15 cellular contexts compared by ENCODE assay signal in genomic region chr11:84721561-84721961, GRCh38.
DNase-seq lines count a peak whose midpoint lies in the region; ATAC-seq and TF ChIP-seq lines count a peak whose summit lies in the region.
"Had no signal": no experiment of that assay in that cellular context is flagged by ENCODE, and none has a peak within 500 bp of the region (broad histone marks: within the 10 kb centered on the region; RNA-seq: fewer than 3 reads in every experiment).

No MANE protein-coding gene starts in this region.

- POLR2A ChIA-PET in activated CD4-positive, alpha-beta T cell treated with anti-CD3 and anti-CD28 coated beads for 36 hours (lab: Charles Lee), result no interaction called here

- peak overlapping the region; percentile 59 for H3K4me3 Mint-ChIP-seq in activated CD4-positive, alpha-beta T cell treated with anti-CD3 and anti-CD28 coated beads for 36 hours
- no peak overlapping the region for H3K4me3 Mint-ChIP-seq in activated CD4-positive, alpha-beta T cell treated with anti-CD3 and anti-CD28 coated beads, Interleukin-2, amount 10 ng/mL, durations not matched to agents 24 days and 14 days
- H3K4me3 Mint-ChIP-seq: activated CD8-positive, alpha-beta memory T cell treated with anti-CD3 and anti-CD28 coated beads, Interleukin-2, amount 10 ng/mL, durations not matched to agents 7 days and 5 days; CD8-positive, alpha-beta memory T cell had no signal

- peak overlapping the region; percentile 79 for H3K4me3 ChIP-seq in SK-N-MC
- peak overlapping the region; percentile 69 for H3K4me3 ChIP-seq in iPS-18a (ENCODE audit: low read length)
- H3K4me3 ChIP-seq in psoas muscle, result peak overlapping the region; percentile 77

- no peak overlapping the region for H3K27ac Mint-ChIP-seq in activated CD4-positive, alpha-beta T cell treated with anti-CD3 and anti-CD28 coated beads for 36 hours
- no peak overlapping the region for H3K27ac Mint-ChIP-seq in activated CD4-positive, alpha-beta T cell treated with anti-CD3 and anti-CD28 coated beads, Interleukin-2, amount 10 ng/mL, durations not matched to agents 24 days and 14 days
- H3K27ac Mint-ChIP-seq: activated CD8-positive, alpha-beta memory T cell treated with anti-CD3 and anti-CD28 coated beads, Interleukin-2, amount 10 ng/mL, durations not matched to agents 7 days and 5 days; activated naive CD4-positive, alpha-beta T cell treated with anti-CD3 and anti-CD28 coated beads, Interleukin-2, amount 50 U/mL, for 72 hours; CD8-positive, alpha-beta memory T cell had no signal

- peaks cover 3% of the 10 kb centered on the region for H3K27me3 Mint-ChIP-seq in activated CD4-positive, alpha-beta T cell treated with anti-CD3 and anti-CD28 coated beads for 36 hours
- peaks cover 21% of the 10 kb centered on the region for H3K27me3 Mint-ChIP-seq in activated CD4-positive, alpha-beta T cell treated with anti-CD3 and anti-CD28 coated beads, Interleukin-2, amount 10 ng/mL, durations not matched to agents 24 days and 14 days

- no peak for TF ChIP-seq CTCF in psoas muscle (IDR thresholded peaks at IDR 0.05)

- ATAC-seq in activated CD4-positive, alpha-beta T cell treated with anti-CD3 and anti-CD28 coated beads for 36 hours, result no peak
- ATAC-seq in psoas muscle, result no peak
- ATAC-seq in GM21381 (IDR thresholded peaks at IDR 0.05; ENCODE audit: unreplicated experiment), result no peak

- 25 to 28% (median 27%) methylated on average over 1 of the region's 1 CpG for WGBS in psoas muscle, 3 donors

- H3K9ac ChIP-seq in SK-N-MC (ENCODE audit: insufficient read length), result no peak overlapping the region
- H3K9ac ChIP-seq in iPS-18a (ENCODE audit: low read length), result peak overlapping the region; percentile 52

- H3K27me3 ChIP-seq in iPS-18a (ENCODE audit: control insufficient read depth, insufficient read depth, low read length), result peaks cover 27% of the 10 kb centered on the region
- H3K27me3 ChIP-seq in psoas muscle (ENCODE audit: insufficient read depth in 3 of 3, low read length in 2 of 3), result no peaks in the 10 kb centered on the region

- H3K4me1 ChIP-seq in iPS-18a (ENCODE audit: control insufficient read depth, low read depth, low read length) (peaks cover 25% of the 10 kb centered on the region), psoas muscle (no peaks in the 10 kb centered on the region)

- no peaks in the 10 kb centered on the region for H3K9me3 ChIP-seq in SK-N-MC (ENCODE audit: low read depth, low read length)
- no peaks in the 10 kb centered on the region for H3K9me3 ChIP-seq in iPS-18a (ENCODE audit: control insufficient read depth, low read depth, low read length)
- no peaks in the 10 kb centered on the region for H3K9me3 ChIP-seq in psoas muscle

- no peaks in the 10 kb centered on the region for H3K36me3 Mint-ChIP-seq in activated CD4-positive, alpha-beta T cell treated with anti-CD3 and anti-CD28 coated beads for 36 hours (ENCODE audit: low read depth)
- no peaks in the 10 kb centered on the region for H3K36me3 Mint-ChIP-seq in activated CD4-positive, alpha-beta T cell treated with anti-CD3 and anti-CD28 coated beads, Interleukin-2, amount 10 ng/mL, durations not matched to agents 24 days and 14 days (ENCODE audit: low read depth)
- H3K36me3 Mint-ChIP-seq: activated CD8-positive, alpha-beta memory T cell treated with anti-CD3 and anti-CD28 coated beads, Interleukin-2, amount 10 ng/mL, durations not matched to agents 7 days and 5 days; CD8-positive, alpha-beta memory T cell had no signal

- DNase-seq in activated CD4-positive, alpha-beta T cell treated with anti-CD3 and anti-CD28 coated beads for 36 hours, result no peak
- DNase-seq in activated CD4-positive, alpha-beta T cell treated with anti-CD3 and anti-CD28 coated beads, Interleukin-2, amount 10 ng/mL, durations not matched to agents 24 days and 14 days, result no peak
- DNase-seq in SK-N-MC (ENCODE audit: low read depth, low spot score), result no peak
- no peak for DNase-seq in psoas muscle
- no peak for DNase-seq in HuH-7 (ENCODE audit: low spot score)
- DNase-seq in HUDEP-2 (lab: John Stamatoyannopoulos, UW; ENCODE audit: unreplicated experiment in 76 of 76), result no peak
- DNase-seq: activated CD8-positive, alpha-beta memory T cell treated with anti-CD3 and anti-CD28 coated beads, Interleukin-2, amount 10 ng/mL, durations not matched to agents 7 days and 5 days; foreskin melanocyte; IMR-90; NCI-H446 treated with DMSO at 0.1 percent for 48 hours; stimulated activated CD4-positive, alpha-beta T cell treated with anti-CD3 and anti-CD28 coated beads, Interleukin-12 subunit alpha, Interleukin-12 subunit beta, amount 100 ng/mL, for 4 hours had no signal

- peaks cover 4% of the 10 kb centered on the region for H3K9me3 Mint-ChIP-seq in activated CD4-positive, alpha-beta T cell treated with anti-CD3 and anti-CD28 coated beads for 36 hours (ENCODE audit: low read depth)
- H3K9me3 Mint-ChIP-seq in activated CD4-positive, alpha-beta T cell treated with anti-CD3 and anti-CD28 coated beads, Interleukin-2, amount 10 ng/mL, durations not matched to agents 24 days and 14 days, result no peaks in the 10 kb centered on the region

- H3K4me1 Mint-ChIP-seq in activated CD4-positive, alpha-beta T cell treated with anti-CD3 and anti-CD28 coated beads for 36 hours, result peaks cover 4% of the 10 kb centered on the region
- H3K4me1 Mint-ChIP-seq in activated CD4-positive, alpha-beta T cell treated with anti-CD3 and anti-CD28 coated beads, Interleukin-2, amount 10 ng/mL, durations not matched to agents 24 days and 14 days, result peaks cover 5% of the 10 kb centered on the region
- H3K4me1 Mint-ChIP-seq: activated CD8-positive, alpha-beta memory T cell treated with anti-CD3 and anti-CD28 coated beads, Interleukin-2, amount 10 ng/mL, durations not matched to agents 7 days and 5 days; CD8-positive, alpha-beta memory T cell had no signal

- CTCF ChIA-PET in activated CD4-positive, alpha-beta T cell treated with anti-CD3 and anti-CD28 coated beads for 36 hours (lab: Charles Lee), result no interaction called here

- H3K36me3 ChIP-seq in SK-N-MC (ENCODE audit: insufficient read depth, low read length) (no peaks in the 10 kb centered on the region), iPS-18a (ENCODE audit: control insufficient read depth, low read depth, low read length) (no peaks in the 10 kb centered on the region), psoas muscle (ENCODE audit: insufficient read depth in 1 of 2, low read depth in 1 of 2) (no peaks in the 10 kb centered on the region)

- H3K27ac ChIP-seq in SK-N-MC, result no peak overlapping the region
- no peak overlapping the region for H3K27ac ChIP-seq in iPS-18a (ENCODE audit: low read length)
- no peak overlapping the region for H3K27ac ChIP-seq in psoas muscle

- intact Hi-C loops in activated CD4-positive, alpha-beta T cell treated with anti-CD3 and anti-CD28 coated beads for 36 hours (cut with DNase I, micrococcal nuclease), result no loop called here
- intact Hi-C loops in activated CD4-positive, alpha-beta T cell treated with anti-CD3 and anti-CD28 coated beads, Interleukin-2, amount 10 ng/mL, durations not matched to agents 24 days and 14 days (cut with micrococcal nuclease), result no loop called here
- intact Hi-C loops in psoas muscle (cut with DNase I), result no loop called here
